Comparison of ENCODE assay signal across 9 cellular contexts in genomic region chr4:17544205-17544604, GRCh38.
DNase-seq lines count a peak whose midpoint lies in the region; ATAC-seq and TF ChIP-seq lines count a peak whose summit lies in the region.
"Had no signal": no experiment of that assay in that cellular context is flagged by ENCODE, and none has a peak within 500 bp of the region (broad histone marks: within the 10 kb centered on the region; RNA-seq: fewer than 3 reads in every experiment).

No MANE protein-coding gene starts in this region.

- no peaks in the 10 kb centered on the region for H3K36me3 ChIP-seq in WERI-Rb-1
- H3K36me3 ChIP-seq: sigmoid colon had no signal

- H3K9me3 ChIP-seq in WERI-Rb-1 (ENCODE audit: severe bottlenecking): no peaks in the 10 kb centered on the region
- H3K9me3 ChIP-seq: sigmoid colon had no signal

- no peak overlapping the region for H3K27ac ChIP-seq in WERI-Rb-1
- H3K27ac ChIP-seq: sigmoid colon had no signal

- H3K27me3 ChIP-seq in WERI-Rb-1 (ENCODE audit: insufficient read depth, low read depth, severe bottlenecking): no peaks in the 10 kb centered on the region
- H3K27me3 ChIP-seq: sigmoid colon had no signal

- ATAC-seq in GM18520 (IDR thresholded peaks at IDR 0.05; ENCODE audit: unreplicated experiment): peak; percentile 37

- no peak overlapping the region for H3K4me3 ChIP-seq in epithelial cell of esophagus (ENCODE audit: low read length)
- H3K4me3 ChIP-seq in WERI-Rb-1 (ENCODE audit: low read depth, low read length): no peak overlapping the region
- H3K4me3 ChIP-seq: sigmoid colon had no signal

- TF ChIP-seq CTCF in epithelial cell of esophagus (IDR thresholded peaks at IDR 0.05; ENCODE audit: insufficient read depth, low read depth, low read length, missing control alignments) (no peak), WERI-Rb-1 (IDR thresholded peaks at IDR 0.05; ENCODE audit: low read depth, low read length) (no peak)

- DNase-seq in NCI-H2227 (lab: John Stamatoyannopoulos, UW; ENCODE audit: unreplicated experiment) (peak; percentile 24), epithelial cell of esophagus (ENCODE audit: low read depth) (peak; percentile 25), pons (ENCODE audit: low spot score) (peak; percentile 100), HUDEP-2 (lab: John Stamatoyannopoulos, UW; ENCODE audit: unreplicated experiment in 76 of 76) (no peak), WERI-Rb-1 (no peak)
- no peak for DNase-seq in activated T-cell treated with anti-CD3 and anti-CD28 coated beads, Interleukin-2, amount 50 U/mL, for 48 hours
- no peak for DNase-seq in activated CD8-positive, alpha-beta memory T cell treated with anti-CD3 and anti-CD28 coated beads, Interleukin-2, amount 50 U/mL, for 4 hours
- DNase-seq: sigmoid colon had no signal

Comparison
In these comparisons a context has a peak if more than half of its experiments do, and no peak if none do; other contexts are left out.
1. DNase-seq: peak in NCI-H2227 (single experiment), epithelial cell of esophagus (single experiment) and pons (single experiment); none in activated T-cell treated with anti-CD3 and anti-CD28 coated beads, Interleukin-2, amount 50 U/mL, for 48 hours (0 of 2), HUDEP-2 (0 of 76), WERI-Rb-1 (single experiment) and activated CD8-positive, alpha-beta memory T cell treated with anti-CD3 and anti-CD28 coated beads, Interleukin-2, amount 50 U/mL, for 4 hours (single experiment).